In the genomic region with DNA sequence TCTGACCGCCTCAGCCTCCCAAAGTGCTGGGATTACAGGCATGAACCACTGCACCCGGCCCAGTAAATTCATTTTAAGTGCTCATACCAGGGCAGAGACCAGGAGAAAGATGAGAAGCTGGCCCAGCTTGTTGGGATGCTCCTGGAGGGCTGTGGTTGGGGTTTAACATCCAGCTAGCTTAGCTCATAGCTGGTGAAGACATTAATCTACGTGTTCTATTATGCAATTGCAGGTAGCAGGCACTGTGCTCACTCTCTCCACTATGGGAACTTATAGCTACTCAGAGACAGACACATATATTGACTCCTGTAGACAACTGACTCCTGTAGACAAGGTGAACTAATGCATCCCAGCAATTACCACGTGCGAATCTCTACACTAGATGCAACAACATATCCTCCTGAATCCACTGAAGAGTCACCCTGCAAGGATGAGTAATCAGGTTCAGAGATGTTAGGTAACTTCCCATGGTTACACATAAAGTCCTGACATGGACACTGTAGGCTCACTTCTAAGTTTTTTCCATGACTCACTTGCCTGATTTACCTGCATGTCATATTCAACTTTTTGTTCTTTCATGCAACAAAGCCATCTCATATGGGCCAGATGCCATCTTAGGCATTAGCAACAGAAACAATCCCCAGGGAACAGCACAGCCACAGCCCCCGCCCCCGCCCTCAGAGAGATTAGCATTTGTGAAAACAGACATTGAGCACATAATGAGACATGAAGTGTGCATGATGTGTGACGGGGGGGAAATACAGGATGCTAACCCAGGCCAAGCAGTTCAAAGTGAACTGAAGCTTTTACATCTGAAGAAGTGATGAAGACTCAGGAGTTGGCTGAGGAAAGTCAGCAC, we compare ENCODE assay signal across 9 cellular contexts. TPM values are rescaled to one million over a fixed set of nuclear protein-coding genes. Genes with fewer than 3 reads are reported as not detected.
A peak's percentile ranks its signal among the peaks of the same experiment; 100 is the strongest.
DNase-seq lines count a peak whose midpoint lies in the region; ATAC-seq, FAIRE-seq and TF ChIP-seq lines count a peak whose summit lies in the region.
"Had no signal": no experiment of that assay in that cellular context is flagged by ENCODE, and none has a peak within 500 bp of the region (broad histone marks: within the 10 kb centered on the region; RNA-seq: fewer than 3 reads in every experiment).

No MANE protein-coding gene starts in this region.

- H3K9me3 Mint-ChIP-seq in activated CD4-positive, alpha-beta memory T cell treated with anti-CD3 and anti-CD28 coated beads for 36 hours, result no peaks in the 10 kb centered on the region
- H3K9me3 Mint-ChIP-seq in activated CD4-positive, alpha-beta memory T cell treated with anti-CD3 and anti-CD28 coated beads, Interleukin-2, amount 10 ng/mL, durations not matched to agents 7 days and 5 days, result no peaks in the 10 kb centered on the region
- no peaks in the 10 kb centered on the region for H3K9me3 Mint-ChIP-seq in effector memory CD8-positive, alpha-beta T cell

- CTCF ChIA-PET in activated CD4-positive, alpha-beta memory T cell treated with anti-CD3 and anti-CD28 coated beads for 36 hours (lab: Charles Lee), result interaction anchor here (0.7 to 1.4 kb wide), 2 partner anchors 8 to 16 kb away, joined by 3 to 4 read pairs; no protein-coding TSS in a partner anchor
- CTCF ChIA-PET in activated CD4-positive, alpha-beta memory T cell treated with anti-CD3 and anti-CD28 coated beads, Interleukin-2, amount 10 ng/mL, durations not matched to agents 7 days and 5 days (lab: Charles Lee), result interaction anchor here (0.5 kb wide), 1 partner anchor 92 kb away, joined by 3 read pairs; no protein-coding TSS in a partner anchor

- DNase-seq in activated CD4-positive, alpha-beta memory T cell treated with anti-CD3 and anti-CD28 coated beads for 36 hours, result peak; percentile 78
- DNase-seq in activated CD4-positive, alpha-beta memory T cell treated with anti-CD3 and anti-CD28 coated beads, Interleukin-2, amount 10 ng/mL, durations not matched to agents 7 days and 5 days, result no peak
- DNase-seq in activated T-cell treated with anti-CD3 and anti-CD28 coated beads, Interleukin-2, amount 50 U/mL, for 48 hours, result peak; percentile 62 to 65
- DNase-seq in renal cortical epithelial cell (ENCODE audit: low read depth) (peak; percentile 84), frontal cortex (ENCODE audit: low spot score in 2 of 2) (no peak), kidney (no peak)
- DNase-seq in effector memory CD8-positive, alpha-beta T cell, result no peak

- H3K27me3 Mint-ChIP-seq in activated CD4-positive, alpha-beta memory T cell treated with anti-CD3 and anti-CD28 coated beads for 36 hours, result peaks cover 3% of the 10 kb centered on the region
- peaks cover 5% of the 10 kb centered on the region for H3K27me3 Mint-ChIP-seq in activated CD4-positive, alpha-beta memory T cell treated with anti-CD3 and anti-CD28 coated beads, Interleukin-2, amount 10 ng/mL, durations not matched to agents 7 days and 5 days
- H3K27me3 Mint-ChIP-seq in effector memory CD8-positive, alpha-beta T cell, result peaks cover 4 to 21% of the 10 kb centered on the region in 2 donors

- H3K9me3 ChIP-seq in kidney (ENCODE audit: control insufficient read depth in 1 of 2, low read length in 2 of 2), result no peaks in the 10 kb centered on the region

- POLR2A ChIA-PET in activated CD4-positive, alpha-beta memory T cell treated with anti-CD3 and anti-CD28 coated beads for 36 hours (lab: Charles Lee), result interaction anchor here (0.7 to 1.8 kb wide), 4 partner anchors 19 to 417 kb away, joined by 3 to 7 read pairs (median 4); partner anchors contain the start of genes COX15 and CUTC
- POLR2A ChIA-PET in activated CD4-positive, alpha-beta memory T cell treated with anti-CD3 and anti-CD28 coated beads, Interleukin-2, amount 10 ng/mL, durations not matched to agents 7 days and 5 days (lab: Charles Lee), result no interaction called here

- H3K27ac Mint-ChIP-seq in activated CD4-positive, alpha-beta memory T cell treated with anti-CD3 and anti-CD28 coated beads for 36 hours, result peak overlapping the region; percentile 76
- H3K27ac Mint-ChIP-seq in activated CD4-positive, alpha-beta memory T cell treated with anti-CD3 and anti-CD28 coated beads, Interleukin-2, amount 10 ng/mL, durations not matched to agents 7 days and 5 days, result no peak overlapping the region
- no peak overlapping the region for H3K27ac Mint-ChIP-seq in effector memory CD8-positive, alpha-beta T cell

- no peak overlapping the region for H3K4me3 Mint-ChIP-seq in activated CD4-positive, alpha-beta memory T cell treated with anti-CD3 and anti-CD28 coated beads for 36 hours
- H3K4me3 Mint-ChIP-seq in activated CD4-positive, alpha-beta memory T cell treated with anti-CD3 and anti-CD28 coated beads, Interleukin-2, amount 10 ng/mL, durations not matched to agents 7 days and 5 days, result no peak overlapping the region
- H3K4me3 Mint-ChIP-seq in effector memory CD8-positive, alpha-beta T cell, result no peak overlapping the region

- H3K4me3 ChIP-seq in kidney (ENCODE audit: low read length in 2 of 2), result no peak overlapping the region

- peaks cover 17 to 23% of the 10 kb centered on the region in 2 donors for H3K36me3 ChIP-seq in kidney (ENCODE audit: control insufficient read depth in 1 of 2, insufficient read depth in 2 of 2, low read length in 2 of 2)

- TF ChIP-seq CTCF in kidney (IDR thresholded peaks at IDR 0.05; ENCODE audit: borderline replicate concordance, extremely low read depth, insufficient read depth), result no peak

- FAIRE-seq in frontal cortex (lab: Jason Lieb, UNC) (no peak), kidney (lab: Jason Lieb, UNC) (no peak)
- FAIRE-seq: G401.6 had no signal

- peaks cover 22% of the 10 kb centered on the region for H3K36me3 Mint-ChIP-seq in activated CD4-positive, alpha-beta memory T cell treated with anti-CD3 and anti-CD28 coated beads for 36 hours
- peaks cover 22% of the 10 kb centered on the region for H3K36me3 Mint-ChIP-seq in activated CD4-positive, alpha-beta memory T cell treated with anti-CD3 and anti-CD28 coated beads, Interleukin-2, amount 10 ng/mL, durations not matched to agents 7 days and 5 days (ENCODE audit: low read depth)
- peaks cover 23% of the 10 kb centered on the region for H3K36me3 Mint-ChIP-seq in effector memory CD8-positive, alpha-beta T cell (ENCODE audit: insufficient read depth)

- H3K4me1 Mint-ChIP-seq in activated CD4-positive, alpha-beta memory T cell treated with anti-CD3 and anti-CD28 coated beads for 36 hours (ENCODE audit: low read depth), result peaks cover 28% of the 10 kb centered on the region
- H3K4me1 Mint-ChIP-seq in activated CD4-positive, alpha-beta memory T cell treated with anti-CD3 and anti-CD28 coated beads, Interleukin-2, amount 10 ng/mL, durations not matched to agents 7 days and 5 days, result peaks cover 6% of the 10 kb centered on the region
- peaks cover 0 to 3% of the 10 kb centered on the region in 2 donors for H3K4me1 Mint-ChIP-seq in effector memory CD8-positive, alpha-beta T cell (ENCODE audit: low read depth in 2 of 2)

- ATAC-seq in HG03378 (IDR thresholded peaks at IDR 0.05; ENCODE audit: unreplicated experiment), result peak; percentile 70
- ATAC-seq in effector memory CD8-positive, alpha-beta T cell (replicated peaks), result no peak

- no peaks in the 10 kb centered on the region for H3K4me1 ChIP-seq in kidney (ENCODE audit: control insufficient read depth in 1 of 2, insufficient read depth in 1 of 2, low read depth in 1 of 2, low read length in 2 of 2)

- H3K27ac ChIP-seq in kidney (ENCODE audit: low read depth in 2 of 2, low read length in 2 of 2), result no peak overlapping the region

- no peak overlapping the region for H3K9ac ChIP-seq in kidney (ENCODE audit: low read length in 2 of 2)

- intact Hi-C loops in activated CD4-positive, alpha-beta memory T cell treated with anti-CD3 and anti-CD28 coated beads for 36 hours (cut with micrococcal nuclease), result loop anchor here (1.0 to 2.0 kb wide), 8 partner anchors 20 to 528 kb away; partner anchors contain the start of genes BLOC1S2, CHUK, ERLIN1 and SLC25A28
- intact Hi-C loops in kidney (cut with DNase I), result no loop called here

RNA-seq across cellular contexts. Expression of gene ERLIN1, which starts 37.2 kb away (rescaled TPM):
- total RNA-seq in activated CD4-positive, alpha-beta memory T cell treated with anti-CD3 and anti-CD28 coated beads for 36 hours, result 10 to 100 TPM; 15.4 to 16.8 TPM
- total RNA-seq in activated CD4-positive, alpha-beta memory T cell treated with anti-CD3 and anti-CD28 coated beads, Interleukin-2, amount 10 ng/mL, durations not matched to agents 7 days and 5 days, result 10 to 100 TPM; 12.6 to 14.4 TPM
- total RNA-seq in renal cortical epithelial cell (18.4 and 54.2 TPM in 2 replicates), frontal cortex (10.6 TPM), kidney (23.7 TPM)
- polyA plus RNA-seq in kidney (ENCODE audit: insufficient read depth, low read depth, low replicate concordance), result 9.0 TPM

Comparison
In these comparisons a context has a peak if more than half of its experiments do, and no peak if none do; other contexts are left out.
1. DNase-seq: peak in activated CD4-positive, alpha-beta memory T cell treated with anti-CD3 and anti-CD28 coated beads for 36 hours (single experiment), activated T-cell treated with anti-CD3 and anti-CD28 coated beads, Interleukin-2, amount 50 U/mL, for 48 hours (2 of 2) and renal cortical epithelial cell (single experiment); none in activated CD4-positive, alpha-beta memory T cell treated with anti-CD3 and anti-CD28 coated beads, Interleukin-2, amount 10 ng/mL, durations not matched to agents 7 days and 5 days (single experiment), frontal cortex (0 of 2), effector memory CD8-positive, alpha-beta T cell (0 of 3) and kidney (single experiment).